ENCODE assay signal across 22 cellular contexts in the genomic region with DNA sequence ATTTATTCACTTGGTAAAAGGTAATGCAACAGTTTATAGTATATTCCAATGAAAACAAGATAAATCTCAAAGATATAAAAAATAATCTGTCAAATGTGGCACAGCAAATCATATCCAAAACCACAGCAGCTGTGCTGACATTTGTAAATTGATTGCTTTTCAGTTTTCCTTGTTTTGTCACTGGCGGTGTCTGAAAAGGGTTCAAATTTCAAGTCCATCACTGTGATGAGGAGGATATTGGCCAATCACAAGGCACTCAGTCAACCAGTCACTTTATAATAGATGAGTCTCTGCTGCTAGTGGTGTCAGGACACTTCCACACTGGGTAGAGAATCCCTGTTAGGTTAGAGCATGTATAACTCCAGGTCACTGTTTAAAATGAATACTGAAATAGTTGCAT.
"Had no signal": no experiment of that assay in that cellular context is flagged by ENCODE, and none has a peak within 500 bp of the region (broad histone marks: within the 10 kb centered on the region; RNA-seq: fewer than 3 reads in every experiment).

No MANE protein-coding gene starts in this region.

- H3K4me3 ChIP-seq: left lung, lung, right lobe of liver, stomach, suprapubic skin, tibial nerve had no signal

- H3K9me3 ChIP-seq: left lung, right lobe of liver, stomach, suprapubic skin, tibial nerve had no signal

- H3K27ac ChIP-seq: left lung, right lobe of liver, stomach, suprapubic skin, tibial nerve had no signal

- H3K4me1 ChIP-seq: left lung, right lobe of liver, stomach, suprapubic skin, tibial nerve had no signal

- ATAC-seq: activated CD8-positive, alpha-beta T cell treated with anti-CD3 and anti-CD28 coated beads, Interleukin-2, amount 10 ng/mL, durations not matched to agents 7 days and 5 days; left lung; naive thymus-derived CD4-positive, alpha-beta T cell; right lobe of liver; stimulated activated memory B cell treated with anti-CD40 and anti-IgM and Interleukin-4, amounts not matched to agents 10 μg/mL and 1 μg/mL and 100 μg/mL, for 72 hours had no signal

- H3K36me3 ChIP-seq: left lung, right lobe of liver, stomach, suprapubic skin, tibial nerve had no signal

- DNase-seq: activated CD4-positive, alpha-beta T cell treated with anti-CD3 and anti-CD28 coated beads for 1 hour; activated CD4-positive, alpha-beta T cell treated with anti-CD3 and anti-CD28 coated beads, Interleukin-2, amount 50 U/mL, for 1 hour; activated CD8-positive, alpha-beta T cell treated with anti-CD3 and anti-CD28 coated beads, Interleukin-2, amount 10 ng/mL, durations not matched to agents 7 days and 5 days; activated gamma-delta T cell treated with Interleukin-2 at 50 U/mL for 16 hours; anterior cingulate cortex; caudate nucleus; dermis blood vessel endothelial cell; effector CD8-positive, alpha-beta T cell; foreskin melanocyte; immature natural killer cell; kidney glomerular epithelial cell; left lung; naive thymus-derived CD4-positive, alpha-beta T cell; posterior cingulate gyrus; right lobe of liver; small intestine; stimulated activated CD4-positive, alpha-beta T cell treated with anti-CD3 and anti-CD28 coated beads, Interleukin-2, amount 100 ng/mL, for 24 hours; stomach had no signal

- H3K27me3 ChIP-seq: left lung, right lobe of liver, stomach, suprapubic skin, tibial nerve had no signal
